24 cellular contexts compared by ENCODE assay signal in genomic region chr5:128799945-128800344, GRCh38.
"Had no signal": no experiment of that assay in that cellular context is flagged by ENCODE, and none has a peak within 500 bp of the region (broad histone marks: within the 10 kb centered on the region; RNA-seq: fewer than 3 reads in every experiment).

No MANE protein-coding gene starts in this region.

- H3K79me2 ChIP-seq: parathyroid adenoma had no signal

- DNase-seq: effector memory CD4-positive, alpha-beta T cell; foreskin fibroblast; glutamatergic neuron; immature natural killer cell; left cardiac atrium; left ventricle myocardium inferior; lower lobe of right lung; naive B cell; spleen; stimulated activated CD4-positive, alpha-beta T cell treated with anti-CD3 and anti-CD28 coated beads, Interleukin-15, amount 100 ng/mL, for 24 hours; stimulated activated CD4-positive, alpha-beta T cell treated with anti-CD3 and anti-CD28 coated beads, Interleukin-1b, Interleukin-23, amount 100 ng/mL, for 48 hours; stimulated activated CD4-positive, alpha-beta T cell treated with anti-CD3 and anti-CD28 coated beads, Interleukin-4, amount 100 ng/mL, for 24 hours; stimulated activated naive B cell treated with anti-CD40 and anti-IgM and Interleukin-4, amounts not matched to agents 10 μg/mL and 1 μg/mL and 100 μg/mL, for 72 hours; stimulated activated naive CD8-positive, alpha-beta T cell treated with anti-CD3 and anti-CD28 coated beads, Interleukin-15, amount 100 ng/mL, for 72 hours; testis; transverse colon had no signal

- H3K36me3 Mint-ChIP-seq: immature natural killer cell; memory B cell; naive B cell; stimulated activated naive B cell treated with anti-CD40 and anti-IgM and Interleukin-4, amounts not matched to agents 10 μg/mL and 1 μg/mL and 100 μg/mL, for 72 hours had no signal

- H3K9ac ChIP-seq: parathyroid adenoma had no signal

- H3K4me3 Mint-ChIP-seq: immature natural killer cell; memory B cell; naive B cell; nephron; stimulated activated naive B cell treated with anti-CD40 and anti-IgM and Interleukin-4, amounts not matched to agents 10 μg/mL and 1 μg/mL and 100 μg/mL, for 72 hours; stimulated activated naive CD8-positive, alpha-beta T cell treated with anti-CD3 and anti-CD28 coated beads, Interleukin-15, amount 100 ng/mL, for 72 hours had no signal

- H3K4me3 ChIP-seq: esophagus muscularis mucosa, gastroesophageal sphincter, left ventricle myocardium inferior, lower lobe of right lung, prostate gland, spleen, testis, transverse colon had no signal

- H3K9me3 Mint-ChIP-seq: stimulated activated naive B cell treated with anti-CD40 and anti-IgM and Interleukin-4, amounts not matched to agents 10 μg/mL and 1 μg/mL and 100 μg/mL, for 72 hours; stimulated activated naive CD8-positive, alpha-beta T cell treated with anti-CD3 and anti-CD28 coated beads, Interleukin-15, amount 100 ng/mL, for 72 hours had no signal

- H3K27ac Mint-ChIP-seq: immature natural killer cell; memory B cell; naive B cell; nephron; stimulated activated naive B cell treated with anti-CD40 and anti-IgM and Interleukin-4, amounts not matched to agents 10 μg/mL and 1 μg/mL and 100 μg/mL, for 72 hours; stimulated activated naive CD8-positive, alpha-beta T cell treated with anti-CD3 and anti-CD28 coated beads, Interleukin-15, amount 100 ng/mL, for 72 hours had no signal

- H3K9me3 ChIP-seq: esophagus muscularis mucosa, gastroesophageal sphincter, left ventricle myocardium inferior, lower lobe of right lung, prostate gland, testis, transverse colon had no signal

- ATAC-seq: gastroesophageal sphincter; left cardiac atrium; sciatic nerve; stimulated activated naive B cell treated with anti-CD40 and anti-IgM and Interleukin-4, amounts not matched to agents 10 μg/mL and 1 μg/mL and 100 μg/mL, for 72 hours; stimulated activated naive CD8-positive, alpha-beta T cell treated with anti-CD3 and anti-CD28 coated beads, Interleukin-15, amount 100 ng/mL, for 72 hours had no signal

- H3K4me1 ChIP-seq: esophagus muscularis mucosa, gastroesophageal sphincter, left ventricle myocardium inferior, lower lobe of right lung, parathyroid adenoma, prostate gland, spleen, testis, transverse colon had no signal

- H2AFZ ChIP-seq: parathyroid adenoma had no signal

- H3K36me3 ChIP-seq: esophagus muscularis mucosa, gastroesophageal sphincter, left ventricle myocardium inferior, lower lobe of right lung, prostate gland, spleen, transverse colon had no signal

- H3K27me3 ChIP-seq: esophagus muscularis mucosa, gastroesophageal sphincter, spleen, testis, transverse colon had no signal

- H3K27me3 Mint-ChIP-seq: memory B cell; naive B cell; stimulated activated naive B cell treated with anti-CD40 and anti-IgM and Interleukin-4, amounts not matched to agents 10 μg/mL and 1 μg/mL and 100 μg/mL, for 72 hours; stimulated activated naive CD8-positive, alpha-beta T cell treated with anti-CD3 and anti-CD28 coated beads, Interleukin-15, amount 100 ng/mL, for 72 hours had no signal

- H3K4me1 Mint-ChIP-seq: immature natural killer cell; memory B cell; naive B cell; stimulated activated naive B cell treated with anti-CD40 and anti-IgM and Interleukin-4, amounts not matched to agents 10 μg/mL and 1 μg/mL and 100 μg/mL, for 72 hours; stimulated activated naive CD8-positive, alpha-beta T cell treated with anti-CD3 and anti-CD28 coated beads, Interleukin-15, amount 100 ng/mL, for 72 hours had no signal

- H3K27ac ChIP-seq: epithelial cell of prostate, esophagus muscularis mucosa, gastroesophageal sphincter, left ventricle myocardium inferior, lower lobe of right lung, parathyroid adenoma, prostate gland, spleen, testis, transverse colon had no signal
